Comparison of ENCODE assay signal across 11 cellular contexts in genomic region chr2:241739651-241740050, GRCh38. TPM values are rescaled to one million over a fixed set of nuclear protein-coding genes. Genes with fewer than 3 reads are reported as not detected.
DNase-seq lines count a peak whose midpoint lies in the region; ATAC-seq and TF ChIP-seq lines count a peak whose summit lies in the region.
"Had no signal": no experiment of that assay in that cellular context is flagged by ENCODE, and none has a peak within 500 bp of the region (broad histone marks: within the 10 kb centered on the region; RNA-seq: fewer than 3 reads in every experiment).

No MANE protein-coding gene starts in this region.

- H3K4me1 Mint-ChIP-seq in natural killer cell (peaks cover 19 to 25% of the 10 kb centered on the region in 2 donors), CD14-positive monocyte (peaks cover 23% of the 10 kb centered on the region)
- H3K4me1 Mint-ChIP-seq: endodermal cell had no signal

- CTCF ChIA-PET in PC-3 (lab: Charles Lee): no interaction called here

- H3K9me3 ChIP-seq in PC-3 (ENCODE audit: low read length) (no peaks in the 10 kb centered on the region), SJCRH30 (replicated peaks) (no peaks in the 10 kb centered on the region)

- H3K4me1 ChIP-seq in PC-3 (ENCODE audit: insufficient read depth, low read length) (peaks cover 20% of the 10 kb centered on the region), SJCRH30 (no peaks in the 10 kb centered on the region)

- H3K9ac ChIP-seq in PC-3 (ENCODE audit: low read length): no peak overlapping the region

- H3K79me2 ChIP-seq in PC-3 (ENCODE audit: low read length): 0 out of 2 replicates have a peak, but pooled peaks cover 2% of the 10 kb centered on the region

- BruUV-seq in PC-3 (replicated peaks; lab: Mats Ljungman, UMichigan): no TSS peak

- peak overlapping the region in 1 of 2 donors; percentile 45 for H3K27ac Mint-ChIP-seq in natural killer cell
- H3K27ac Mint-ChIP-seq in CD14-positive monocyte: peak overlapping the region in 2 of 7 donors; percentile 22 to 43
- H3K27ac Mint-ChIP-seq: B cell, endodermal cell, memory B cell had no signal

- H3K27me3 ChIP-seq in PC-3 (ENCODE audit: low read length): no peaks in the 10 kb centered on the region
- H3K27me3 ChIP-seq in SJCRH30: no peaks in the 10 kb centered on the region

- H3K27me3 Mint-ChIP-seq in natural killer cell (ENCODE audit: low read depth in 2 of 2) (no peaks in the 10 kb centered on the region), CD14-positive monocyte (ENCODE audit: low read depth in 3 of 3) (peaks cover 0 to 4% (median 2%) of the 10 kb centered on the region in 3 donors)
- H3K27me3 Mint-ChIP-seq: B cell, memory B cell had no signal

- H3K27ac ChIP-seq in PC-3 (ENCODE audit: low read length) (no peak overlapping the region), SJCRH30 (no peak overlapping the region)

- POLR2A ChIA-PET in PC-3 (lab: Charles Lee; ENCODE audit: unreplicated experiment): no interaction called here

- H3K36me3 ChIP-seq in PC-3 (ENCODE audit: low read depth, low read length): no peaks in the 10 kb centered on the region; the same call in 1 of the 2 replicates
- no peaks in the 10 kb centered on the region for H3K36me3 ChIP-seq in SJCRH30

- TF ChIP-seq CTCF in AG10803 (conservative IDR thresholded peaks at IDR 0.05; ENCODE audit: low read length) (no peak), PC-3 (conservative IDR thresholded peaks at IDR 0.05; ENCODE audit: low read depth, low read length) (no peak), natural killer cell (IDR thresholded peaks at IDR 0.05) (no peak), CD14-positive monocyte (IDR thresholded peaks at IDR 0.05) (no peak)

- H3F3A ChIP-seq in PC-3 (ENCODE audit: low read length, unreplicated experiment): no peaks in the 10 kb centered on the region

- peaks cover 16% of the 10 kb centered on the region; the same call in 1 of the 2 replicates for H4K20me1 ChIP-seq in PC-3 (ENCODE audit: low read length)

- H3K9me2 ChIP-seq in PC-3 (replicated peaks; ENCODE audit: low read length): no peaks in the 10 kb centered on the region

- H3K36me3 Mint-ChIP-seq in natural killer cell (no peaks in the 10 kb centered on the region), CD14-positive monocyte (peaks cover 23 to 31% of the 10 kb centered on the region in 2 donors)
- H3K36me3 Mint-ChIP-seq: memory B cell had no signal

- no peak overlapping the region for H3K4me2 ChIP-seq in PC-3 (ENCODE audit: low read length)

- H3K9me3 Mint-ChIP-seq in natural killer cell: no peaks in the 10 kb centered on the region
- H3K9me3 Mint-ChIP-seq in CD14-positive monocyte: peaks cover 0 to 2% (median 0%) of the 10 kb centered on the region in 7 donors
- H3K9me3 Mint-ChIP-seq: endodermal cell, memory B cell had no signal

- DNase-seq in AG10803 (ENCODE audit: low read depth) (peak; percentile 17), PC-3 (peak; percentile 42), natural killer cell (no peak), SJCRH30 (no peak), CD14-positive monocyte (ENCODE audit: low spot score) (no peak)
- DNase-seq in activated naive CD4-positive, alpha-beta T cell treated with Interleukin-2 at 50 U/mL for 16 hours: peak; percentile 67
- no peak for DNase-seq in effector CD4-positive, alpha-beta T cell
- DNase-seq: endodermal cell had no signal

- H3K4me3 ChIP-seq in AG10803 (ENCODE audit: low read length) (no peak overlapping the region), PC-3 (ENCODE audit: low read length) (no peak overlapping the region), SJCRH30 (no peak overlapping the region)

- intact Hi-C loops in PC-3 (cut with micrococcal nuclease) (loop anchor here (10.0 kb wide), 1 partner anchor 125 kb away; the partner anchor contains the start of gene RTP5), natural killer cell (cut with micrococcal nuclease) (loop anchor here (2.0 kb wide), 1 partner anchor 23 kb away; no protein-coding TSS in a partner anchor), CD14-positive monocyte (cut with micrococcal nuclease) (loop anchor here (10.0 kb wide), 4 partner anchors 55 to 745 kb away; partner anchors contain the start of genes DTYMK (in 2 of the 2), FARP2 (in 1 of the 2) and SNED1 (in 1 of the 2))

- no peak overlapping the region for H2AFZ ChIP-seq in PC-3 (ENCODE audit: low read length)

- H3K4me3 Mint-ChIP-seq in natural killer cell (peak overlapping the region; percentile 50), CD14-positive monocyte (no peak overlapping the region)
- H3K4me3 Mint-ChIP-seq: B cell, endodermal cell, memory B cell had no signal

- ATAC-seq in PC-3: no peak
- no peak for ATAC-seq in natural killer cell
- ATAC-seq in GM19463 (IDR thresholded peaks at IDR 0.05; ENCODE audit: unreplicated experiment): no peak

RNA-seq across cellular contexts. Expression of gene D2HGDH, which starts 5.2 kb away (rescaled TPM):
- total RNA-seq in PC-3 (2014; rRNA removed) (28.5 and 51.2 TPM in 2 replicates), natural killer cell (10 to 100 TPM; 28.9 to 45.5 (median 43.4) TPM)
- 4.3 and 5.1 TPM in 2 replicates for total RNA-seq in SJCRH30 (2014; rRNA removed; shearing (Covaris generic))
- 1 to 10 TPM; 1.0 to 1.1 TPM for polyA plus RNA-seq in CD14-positive monocyte

RNA-seq across cellular contexts. Expression of gene GAL3ST2, which starts 37.0 kb away (rescaled TPM):
- total RNA-seq in PC-3 (2014; rRNA removed) (not detected in 2 replicates), natural killer cell (under 1 TPM in 1 of 3 donors, not detected in 2; 0.88 TPM)
- not detected in 2 replicates for total RNA-seq in SJCRH30 (2014; rRNA removed; shearing (Covaris generic))
- not detected for polyA plus RNA-seq in CD14-positive monocyte
- total RNA-seq: B cell had no signal

RNA-seq across cellular contexts. Expression of gene ING5, which starts 37.8 kb away (rescaled TPM):
- total RNA-seq in PC-3 (2014; rRNA removed) (30.2 and 32.1 TPM in 2 replicates), natural killer cell (10 to 100 TPM; 25.6 to 40.9 (median 34.7) TPM)
- total RNA-seq in SJCRH30 (2014; rRNA removed; shearing (Covaris generic)): 48.8 and 53.2 TPM in 2 replicates
- polyA plus RNA-seq in CD14-positive monocyte: 1 to 10 TPM; 6.5 to 6.6 TPM

RNA-seq across cellular contexts. Expression of gene DTYMK, which starts 53.0 kb away (rescaled TPM):
- total RNA-seq in PC-3 (2014; rRNA removed) (130 and 155 TPM in 2 replicates), natural killer cell (10 to 100 TPM; 15.4 to 17.5 (median 15.6) TPM)
- 113 and 121 TPM in 2 replicates for total RNA-seq in SJCRH30 (2014; rRNA removed; shearing (Covaris generic))
- 10 to 100 TPM; 18.7 to 23.5 TPM for polyA plus RNA-seq in CD14-positive monocyte

Comparison
In these comparisons a context has a peak if more than half of its experiments do, and no peak if none do; other contexts are left out.
1. DNase-seq: peak in AG10803 (single experiment), PC-3 (single experiment) and activated naive CD4-positive, alpha-beta T cell treated with Interleukin-2 at 50 U/mL for 16 hours (single experiment); none in natural killer cell (single experiment), SJCRH30 (0 of 2), CD14-positive monocyte (single experiment) and effector CD4-positive, alpha-beta T cell (single experiment).